ENCODE assay signal across 16 cellular contexts in genomic region chr12:27900920-27901879, GRCh38.
DNase-seq lines count a peak whose midpoint lies in the region; ATAC-seq and TF ChIP-seq lines count a peak whose summit lies in the region.
"Had no signal": no experiment of that assay in that cellular context is flagged by ENCODE, and none has a peak within 500 bp of the region (broad histone marks: within the 10 kb centered on the region; RNA-seq: fewer than 3 reads in every experiment).

No MANE protein-coding gene starts in this region.

- H4K20me1 ChIP-seq in OCI-LY1 (ENCODE audit: insufficient read depth, low read length) = no peaks in the 10 kb centered on the region

- intact Hi-C loops in Calu3 (cut with micrococcal nuclease; ENCODE audit: unreplicated experiment) = no loop called here
- intact Hi-C loops in left colon (cut with DNase I, micrococcal nuclease) = no loop called here

- peaks cover 36% of the 10 kb centered on the region for H3K4me1 ChIP-seq in OCI-LY1 (ENCODE audit: insufficient read depth, low read length, severe bottlenecking)

- no peak overlapping the region for H3K4me3 ChIP-seq in OCI-LY1 (ENCODE audit: low read depth, low read length, poor library complexity, severe bottlenecking)

- H2AFZ ChIP-seq in OCI-LY1 (ENCODE audit: low read length) = peak overlapping the region; percentile 85; the same call in 1 of the 2 replicates

- H3K4me3 Mint-ChIP-seq in neural crest cell (no peak overlapping the region), Calu3 (ENCODE audit: low read depth, unreplicated experiment) (no peak overlapping the region)
- H3K4me3 Mint-ChIP-seq: activated T-cell treated with anti-CD3 and anti-CD28 coated beads, Interleukin-2, amount 50 U/mL, for 24 hours; naive thymus-derived CD8-positive, alpha-beta T cell; stimulated activated naive CD8-positive, alpha-beta T cell treated with anti-CD3 and anti-CD28 coated beads, Interleukin-15, Interleukin-2, amounts not matched to agents 100 ng/mL and 50 ng/mL, for 24 hours had no signal

- no peak overlapping the region for H3K9ac ChIP-seq in OCI-LY1 (ENCODE audit: low read length)
- H3K9ac ChIP-seq: SK-N-SH had no signal

- no peaks in the 10 kb centered on the region for H3K79me2 ChIP-seq in OCI-LY1 (ENCODE audit: insufficient read depth, low read length)

- peak; percentile 58 for ATAC-seq in GM18861 (IDR thresholded peaks at IDR 0.05; ENCODE audit: unreplicated experiment)
- ATAC-seq in HG02678 (IDR thresholded peaks at IDR 0.05; ENCODE audit: unreplicated experiment) = peak; percentile 72
- ATAC-seq in HG02973 (IDR thresholded peaks at IDR 0.05; ENCODE audit: unreplicated experiment) = no peak
- ATAC-seq in left colon = no peak
- ATAC-seq: left lobe of liver; naive thymus-derived CD8-positive, alpha-beta T cell had no signal

- peaks cover 4% of the 10 kb centered on the region for H3K4me1 Mint-ChIP-seq in neural crest cell
- H3K4me1 Mint-ChIP-seq in Calu3 (ENCODE audit: low read depth, unreplicated experiment) = no peaks in the 10 kb centered on the region
- H3K4me1 Mint-ChIP-seq: naive thymus-derived CD8-positive, alpha-beta T cell had no signal

- H3K9me3 ChIP-seq in OCI-LY1 (ENCODE audit: low read length) = 0 out of 2 replicates have a peak, but pooled peaks cover 3% of the 10 kb centered on the region
- H3K9me3 ChIP-seq: SK-N-SH had no signal

- peak overlapping the region; percentile 51 for H3K27ac ChIP-seq in OCI-LY1 (ENCODE audit: low read depth, low read length, poor library complexity, severe bottlenecking)

- no peak overlapping the region for H3K27ac Mint-ChIP-seq in neural crest cell (ENCODE audit: unreplicated experiment)
- no peak overlapping the region for H3K27ac Mint-ChIP-seq in Calu3 (ENCODE audit: unreplicated experiment)
- H3K27ac Mint-ChIP-seq: activated T-cell treated with anti-CD3 and anti-CD28 coated beads, Interleukin-2, amount 50 U/mL, for 24 hours; naive thymus-derived CD8-positive, alpha-beta T cell; stimulated activated naive CD8-positive, alpha-beta T cell treated with anti-CD3 and anti-CD28 coated beads, Interleukin-15, Interleukin-2, amounts not matched to agents 100 ng/mL and 50 ng/mL, for 24 hours had no signal

- no peaks in the 10 kb centered on the region for H3K36me3 ChIP-seq in OCI-LY1 (ENCODE audit: insufficient read depth, low read length)

- no peak for TF ChIP-seq CTCF in OCI-LY1 (IDR thresholded peaks at IDR 0.05; ENCODE audit: low read length)
- peak; percentile 2 for TF ChIP-seq CTCF in neural crest cell (conservative IDR thresholded peaks at IDR 0.05)
- TF ChIP-seq CTCF in Calu3 (IDR thresholded peaks at IDR 0.05; ENCODE audit: unreplicated experiment) = no peak

- no TSS peak for BruUV-seq in Calu3 (replicated peaks; lab: Mats Ljungman, UMichigan)

- no peaks in the 10 kb centered on the region for H3K27me3 Mint-ChIP-seq in neural crest cell (ENCODE audit: low read depth)
- H3K27me3 Mint-ChIP-seq in Calu3 (ENCODE audit: unreplicated experiment) = no peaks in the 10 kb centered on the region

- H3K9me2 ChIP-seq in OCI-LY1 (ENCODE audit: low read depth, low read length) = no peaks in the 10 kb centered on the region
- H3K9me2 ChIP-seq: SK-N-SH had no signal

- H3K4me2 ChIP-seq in OCI-LY1 (ENCODE audit: low read length) = no peak overlapping the region
- H3K4me2 ChIP-seq: SK-N-SH had no signal

- H3K36me3 Mint-ChIP-seq in neural crest cell (ENCODE audit: low read depth) (no peaks in the 10 kb centered on the region), Calu3 (ENCODE audit: insufficient read depth, unreplicated experiment) (no peaks in the 10 kb centered on the region)

- H3F3A ChIP-seq in OCI-LY1 (ENCODE audit: insufficient read depth, low read length) = no peaks in the 10 kb centered on the region

- H3K9me3 Mint-ChIP-seq in neural crest cell (no peaks in the 10 kb centered on the region), Calu3 (ENCODE audit: low read depth, unreplicated experiment) (no peaks in the 10 kb centered on the region)
- H3K9me3 Mint-ChIP-seq: activated T-cell treated with anti-CD3 and anti-CD28 coated beads, Interleukin-2, amount 50 U/mL, for 24 hours; stimulated activated naive CD8-positive, alpha-beta T cell treated with anti-CD3 and anti-CD28 coated beads, Interleukin-15, Interleukin-2, amounts not matched to agents 100 ng/mL and 50 ng/mL, for 24 hours had no signal

- H3K27me3 ChIP-seq in OCI-LY1 (ENCODE audit: insufficient read depth, low read length) = no peaks in the 10 kb centered on the region

- no peak for DNase-seq in neural crest cell (ENCODE audit: low read depth, low spot score)
- no peak for DNase-seq in activated effector memory CD4-positive, alpha-beta T cell treated with Interleukin-2 at 50 U/mL for 16 hours
- DNase-seq in Calu3 = no peak
- no peak for DNase-seq in left colon
- DNase-seq: activated T-cell treated with anti-CD3 and anti-CD28 coated beads, Interleukin-2, amount 50 U/mL, for 24 hours; naive thymus-derived CD8-positive, alpha-beta T cell; NCI-H1105 treated with DMSO at 0.1 percent for 48 hours; NCI-H2227 treated with DMSO at 0.1 percent for 48 hours; SK-N-SH; stimulated activated CD4-positive, alpha-beta T cell treated with anti-CD3 and anti-CD28 coated beads, Interleukin-4, amount 100 ng/mL, for 4 hours had no signal

- CTCF ChIA-PET in Calu3 (lab: Charles Lee) = no interaction called here

Comparison
In these comparisons a context has a peak if more than half of its experiments do, and no peak if none do; other contexts are left out.
1. ATAC-seq: peak in GM18861 (single experiment) and HG02678 (single experiment); none in HG02973 (single experiment) and left colon (single experiment).